In genomic region chr15:55151621-55152020, GRCh38 we compare ENCODE assay signal across 13 cellular contexts.
"Had no signal": no experiment of that assay in that cellular context is flagged by ENCODE, and none has a peak within 500 bp of the region (broad histone marks: within the 10 kb centered on the region; RNA-seq: fewer than 3 reads in every experiment).

No MANE protein-coding gene starts in this region.

- DNase-seq: activated naive CD4-positive, alpha-beta T cell; activated naive CD8-positive, alpha-beta T cell treated with anti-CD3 and anti-CD28 coated beads, Interleukin-2, amount 10 ng/mL, durations not matched to agents 7 days and 5 days; central memory CD4-positive, alpha-beta T cell; colonic mucosa; islet precursor cell; natural killer cell; sigmoid colon; stimulated activated CD4-positive, alpha-beta T cell treated with anti-CD3 and anti-CD28 coated beads, Interleukin-1b, Interleukin-23, amount 100 ng/mL, for 48 hours; stimulated activated naive CD8-positive, alpha-beta T cell treated with anti-CD3 and anti-CD28 coated beads, Interleukin-15, amount 100 ng/mL, for 72 hours; testis; upper lobe of left lung had no signal

- ATAC-seq: activated CD4-positive, CD25-positive, alpha-beta regulatory T cell treated with anti-CD3 and anti-CD28 coated beads, Interleukin-2, amount 50 U/mL, for 24 hours; left lobe of liver; natural killer cell; stimulated activated naive CD8-positive, alpha-beta T cell treated with anti-CD3 and anti-CD28 coated beads, Interleukin-15, amount 100 ng/mL, for 72 hours had no signal
